ENCODE assay signal across 8 cellular contexts in the genomic region with DNA sequence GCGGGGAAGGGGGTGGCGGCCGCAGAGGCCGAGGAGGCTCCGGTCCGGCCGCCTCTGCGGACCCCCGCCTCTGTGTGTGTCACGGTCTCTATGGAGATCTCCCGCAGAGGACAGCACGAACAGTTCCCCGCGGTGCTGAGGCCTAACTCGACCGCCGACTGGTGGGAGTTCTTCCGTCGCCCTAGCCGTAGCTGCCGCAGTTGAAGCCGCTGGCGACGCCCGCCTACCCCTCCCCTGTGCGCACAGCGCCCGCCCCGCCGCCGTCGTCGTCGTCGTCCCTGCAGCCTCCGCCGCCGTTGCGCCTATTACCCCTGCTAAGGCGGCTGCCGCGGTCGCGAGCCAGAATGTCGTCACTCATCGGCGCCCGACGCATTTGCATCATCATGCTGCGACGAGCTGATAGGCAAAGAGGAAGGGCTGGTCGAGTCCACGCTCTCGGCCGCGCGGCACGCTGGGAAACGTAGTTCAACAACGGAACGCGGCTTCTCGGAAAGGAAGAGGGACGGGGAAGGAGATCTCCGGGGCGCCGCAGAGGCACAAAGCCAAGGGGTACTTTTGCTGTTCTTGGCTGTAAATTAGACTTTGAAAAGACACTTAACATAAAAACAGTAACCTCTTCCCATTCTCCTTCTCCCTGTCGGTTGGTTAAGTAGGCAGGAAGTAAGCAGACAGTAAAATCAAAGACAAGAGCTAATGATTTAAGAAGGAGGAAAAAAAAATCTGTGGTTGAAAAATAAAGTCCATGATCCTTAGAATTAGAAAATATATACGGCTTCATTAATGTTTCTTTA.
DNase-seq lines count a peak whose midpoint lies in the region; ATAC-seq, FAIRE-seq and TF ChIP-seq lines count a peak whose summit lies in the region.

A gene (minus strand): TSS at position 346 of the 791 bp plus-strand sequence. CDS start 538 bp downstream, outside the sequence.

- ATAC-seq in GM19035 (IDR thresholded peaks at IDR 0.05; ENCODE audit: unreplicated experiment) (peak; percentile 62), HG03354 (IDR thresholded peaks at IDR 0.05; ENCODE audit: poor library complexity, severe bottlenecking, unreplicated experiment) (peak; percentile 64)
- ATAC-seq in activated CD4-positive, CD25-positive, alpha-beta regulatory T cell treated with anti-CD3 and anti-CD28 coated beads, Interleukin-2, amount 50 U/mL, for 24 hours, result peak; percentile 70 to 78

- DNase-seq in AG09319 (ENCODE audit: extremely low read depth, low read depth), result peak; percentile 97
- DNase-seq in NCI-H446 treated with DMSO at 0.1 percent for 48 hours (lab: John Stamatoyannopoulos, UW), result peak; percentile 95
- peak; percentile 97 for DNase-seq in cerebellar cortex (ENCODE audit: low spot score)
- peak; percentile 100 for DNase-seq in stimulated activated CD4-positive, alpha-beta T cell treated with anti-CD3 and anti-CD28 coated beads, Interleukin-12 subunit alpha, Interleukin-12 subunit beta, amount 100 ng/mL, for 4 hours

- no peak; the same call in 1 of the 2 replicates for TF ChIP-seq CTCF in AG09319 (IDR thresholded peaks at IDR 0.05; ENCODE audit: low read depth, low read length)

- peak; percentile 43 for FAIRE-seq in islet of Langerhans (lab: Jason Lieb, UNC)

Comparison
In these comparisons a context has a peak if more than half of its experiments do, and no peak if none do; other contexts are left out.
1. Peak in every context shown above with its lines: DNase-seq and ATAC-seq.